ENCODE assay signal across 8 cellular contexts in genomic region chr9:83817011-83817355, GRCh38. TPM values are rescaled to one million over a fixed set of nuclear protein-coding genes. Genes with fewer than 3 reads are reported as not detected.
DNase-seq lines count a peak whose midpoint lies in the region; ATAC-seq and TF ChIP-seq lines count a peak whose summit lies in the region.
"Not testable (repeated sequence)": the region's sequence is repeated elsewhere in the genome, so short reads cannot be mapped to it uniquely, and the experiment has no call there.

No MANE protein-coding gene starts in this region.

- intact Hi-C loops in mucosa of descending colon (cut with DNase I, micrococcal nuclease); uterus (cut with DNase I; ENCODE audit: low total_unique reads): not testable (repeated sequence)

- H3K27ac ChIP-seq in uterus = peak overlapping the region; percentile 86 to 96

- H3K4me1 Mint-ChIP-seq in T-helper 1 cell treated with Interleukin-12 subunit alpha and Interleukin-12 subunit beta and Interleukin-4 antibody, amounts not matched to agents 30 μg/mL and 1 μg/mL, for 36 hours (ENCODE audit: low read depth) = not testable (repeated sequence)

- H3K9me3 ChIP-seq in mucosa of descending colon, uterus: not testable (repeated sequence)

- H3K27me3 Mint-ChIP-seq in T-helper 1 cell treated with Interleukin-12 subunit alpha and Interleukin-12 subunit beta and Interleukin-4 antibody, amounts not matched to agents 30 μg/mL and 1 μg/mL, for 36 hours (ENCODE audit: low read depth) = not testable (repeated sequence)

- H3K36me3 Mint-ChIP-seq in T-helper 1 cell treated with Interleukin-12 subunit alpha and Interleukin-12 subunit beta and Interleukin-4 antibody, amounts not matched to agents 30 μg/mL and 1 μg/mL, for 36 hours (ENCODE audit: low read depth) = not testable (repeated sequence)

- not testable (repeated sequence) for H3K36me3 ChIP-seq in mucosa of descending colon (ENCODE audit: low read depth); uterus

- H3K4me1 ChIP-seq in mucosa of descending colon (ENCODE audit: low read depth); uterus: not testable (repeated sequence)

- peak overlapping the region; percentile 80 for H3K27ac Mint-ChIP-seq in T-helper 1 cell treated with Interleukin-12 subunit alpha and Interleukin-12 subunit beta and Interleukin-4 antibody, amounts not matched to agents 30 μg/mL and 1 μg/mL, for 36 hours

- ATAC-seq in GM18508 (IDR thresholded peaks at IDR 0.05; ENCODE audit: insufficient read depth, unreplicated experiment) = peak; percentile 4
- ATAC-seq in mucosa of descending colon = not testable (repeated sequence)

- peak overlapping the region; percentile 57 for H3K4me3 ChIP-seq in Jurkat, Clone E6-1 (ENCODE audit: low read length)
- peak overlapping the region; percentile 63 for H3K4me3 ChIP-seq in fibroblast of the aortic adventitia (ENCODE audit: low read depth, low read length)
- peak overlapping the region; percentile 61 for H3K4me3 ChIP-seq in mucosa of descending colon
- H3K4me3 ChIP-seq in uterus = peak overlapping the region; percentile 38 to 64

- peak overlapping the region; percentile 81 for H3K4me3 Mint-ChIP-seq in T-helper 1 cell treated with Interleukin-12 subunit alpha and Interleukin-12 subunit beta and Interleukin-4 antibody, amounts not matched to agents 30 μg/mL and 1 μg/mL, for 36 hours

- TF ChIP-seq CTCF in fibroblast of the aortic adventitia (IDR thresholded peaks at IDR 0.05; ENCODE audit: insufficient read depth, low read length); mucosa of descending colon (IDR thresholded peaks at IDR 0.05); uterus (IDR thresholded peaks at IDR 0.05): not testable (repeated sequence)

- not testable (repeated sequence) for H3K9me3 Mint-ChIP-seq in T-helper 1 cell treated with Interleukin-12 subunit alpha and Interleukin-12 subunit beta and Interleukin-4 antibody, amounts not matched to agents 30 μg/mL and 1 μg/mL, for 36 hours

- DNase-seq in Jurkat, Clone E6-1 (ENCODE audit: low read depth, low spot score); fibroblast of the aortic adventitia (ENCODE audit: low read depth): not testable (repeated sequence)
- DNase-seq in amniotic epithelial cell (ENCODE audit: low read depth) = peak; percentile 4
- DNase-seq in mucosa of descending colon = peak in 1 of 3 donors; percentile 42
- peak; percentile 4 to 13 for DNase-seq in stimulated activated CD4-positive, alpha-beta T cell treated with anti-CD3 and anti-CD28 coated beads, Interleukin-15, amount 100 ng/mL, for 1 hour (ENCODE audit: low read depth in 1 of 2, low spot score in 1 of 2)
- peak in 1 of 2 donors; percentile 14 for DNase-seq in uterus

- not testable (repeated sequence) for TF ChIP-seq POLR2A in uterus (IDR thresholded peaks at IDR 0.05)

- not testable (repeated sequence) for H3K27me3 ChIP-seq in uterus

RNA-seq across cellular contexts. Expression of gene GKAP1, which starts 0.6 kb away (rescaled TPM):
- 10.7 TPM for polyA plus RNA-seq in Jurkat, Clone E6-1 (2012; ENCODE audit: insufficient read depth, insufficient read length)
- total RNA-seq in fibroblast of the aortic adventitia (ENCODE audit: low replicate concordance) (1.4 and 2.2 TPM in 2 replicates), mucosa of descending colon (10 to 100 TPM in 1 of 3 donors, 1 to 10 TPM in 2; 3.7 to 17.9 (median 3.9) TPM), uterus (10 to 100 TPM in 3 of 4 donors, 1 to 10 TPM in 1; 4.9 to 44.1 (median 19.0) TPM)
